8 cellular contexts compared by ENCODE assay signal in genomic region chr1:110208916-110209650, GRCh38. TPM values are rescaled to one million over a fixed set of nuclear protein-coding genes. Genes with fewer than 3 reads are reported as not detected.
DNase-seq lines count a peak whose midpoint lies in the region; ATAC-seq and TF ChIP-seq lines count a peak whose summit lies in the region.

No MANE protein-coding gene starts in this region.

- H3K27me3 ChIP-seq in GM06990 (replicated peaks; ENCODE audit: control insufficient read depth, insufficient read depth, low read length) = peaks cover 3% of the 10 kb centered on the region
- H3K27me3 ChIP-seq in esophagus muscularis mucosa = peaks cover 0 to 6% (median 2%) of the 10 kb centered on the region in 4 donors
- H3K27me3 ChIP-seq in rectal smooth muscle tissue (ENCODE audit: control insufficient read depth, insufficient read depth, low read length) = no peaks in the 10 kb centered on the region

- no peak for ATAC-seq in HG02840 (IDR thresholded peaks at IDR 0.05; ENCODE audit: low FRiP score, unreplicated experiment)

- H3K9me3 ChIP-seq in esophagus muscularis mucosa = no peaks in the 10 kb centered on the region

- peak overlapping the region; percentile 66 for H3K4me3 ChIP-seq in GM06990 (replicated peaks; ENCODE audit: low read depth, low read length)
- peak overlapping the region; percentile 65 to 93 (median 83) for H3K4me3 ChIP-seq in esophagus muscularis mucosa
- peak overlapping the region; percentile 89 for H3K4me3 ChIP-seq in rectal smooth muscle tissue (ENCODE audit: low read length)

- no peak for TF ChIP-seq POLR2A in esophagus muscularis mucosa (IDR thresholded peaks at IDR 0.05; ENCODE audit: low read depth)

- H3K4me1 ChIP-seq in esophagus muscularis mucosa (peaks cover 28 to 52% (median 46%) of the 10 kb centered on the region in 4 donors), rectal smooth muscle tissue (ENCODE audit: control insufficient read depth, insufficient read depth, low read length) (peaks cover 2% of the 10 kb centered on the region)

- no peak for TF ChIP-seq EP300 in esophagus muscularis mucosa (IDR thresholded peaks at IDR 0.05)

- no peak for TF ChIP-seq CTCF in GM06990 (IDR thresholded peaks at IDR 0.05; ENCODE audit: insufficient read depth, low read length, poor library complexity, severe bottlenecking)
- TF ChIP-seq CTCF in esophagus muscularis mucosa (IDR thresholded peaks at IDR 0.05) = no peak

- H3K27ac ChIP-seq in esophagus muscularis mucosa (replicated peaks in 1 of 4) = peak overlapping the region; percentile 83 to 90 (median 85)
- H3K27ac ChIP-seq in rectal smooth muscle tissue (ENCODE audit: low read depth, low read length) = peak overlapping the region; percentile 81

- DNase-seq in GM06990 (ENCODE audit: extremely low read depth, insufficient read length) (no peak), OCI-M1 (lab: John Stamatoyannopoulos, UW) (peak; percentile 33), esophagus muscularis mucosa (ENCODE audit: extremely low spot score) (no peak), NCI-H1092 treated with DMSO at 0.1 percent for 48 hours (lab: John Stamatoyannopoulos, UW) (no peak), NCI-H2196 (lab: John Stamatoyannopoulos, UW; ENCODE audit: unreplicated experiment) (no peak), ACHN (no peak)

- in situ Hi-C loops in ACHN (cut with HindIII; ENCODE audit: low pct_ligation_motif_present, low pct_unique_long_range_greater_than_20kb, low sequenced_read_pairs) = loop anchor here (25.0 kb wide), 1 partner anchor 103 kb away; no protein-coding TSS in a partner anchor

- 59% methylated on average over 7 of the region's 7 CpGs for WGBS in esophagus muscularis mucosa

- H3K9ac ChIP-seq in rectal smooth muscle tissue (ENCODE audit: low read length) = no peak overlapping the region

- intact Hi-C loops in esophagus muscularis mucosa (cut with DNase I) = loop anchor here (10.0 kb wide), 1 partner anchor 286 kb away; no protein-coding TSS in a partner anchor

- no peaks in the 10 kb centered on the region for H3K36me3 ChIP-seq in GM06990 (ENCODE audit: control insufficient read depth, insufficient read depth, low read length)
- H3K36me3 ChIP-seq in esophagus muscularis mucosa = no peaks in the 10 kb centered on the region
- no peaks in the 10 kb centered on the region for H3K36me3 ChIP-seq in rectal smooth muscle tissue (ENCODE audit: control insufficient read depth, insufficient read depth, low read length)

RNA-seq across cellular contexts. Expression of gene KCNC4, which starts 1.0 kb away (rescaled TPM):
- total RNA-seq in esophagus muscularis mucosa = 10 to 100 TPM in 2 of 4 donors, 1 to 10 TPM in 2; 4.6 to 18.0 (median 9.7) TPM

RNA-seq across cellular contexts. Expression of gene SLC6A17, which starts 58.8 kb away (rescaled TPM):
- total RNA-seq in esophagus muscularis mucosa = 1 to 10 TPM in 1 of 4 donors, under 1 TPM in 3; 0.42 to 1.8 (median 0.57) TPM
